Comparison of ENCODE assay signal across 12 cellular contexts in genomic region chr3:50625131-50625878, GRCh38. TPM values are rescaled to one million over a fixed set of nuclear protein-coding genes. Genes with fewer than 3 reads are reported as not detected.
DNase-seq lines count a peak whose midpoint lies in the region; ATAC-seq and TF ChIP-seq lines count a peak whose summit lies in the region.
"Had no signal": no experiment of that assay in that cellular context is flagged by ENCODE, and none has a peak within 500 bp of the region (broad histone marks: within the 10 kb centered on the region; RNA-seq: fewer than 3 reads in every experiment).

No MANE protein-coding gene starts in this region.

- TF ChIP-seq CTCF in A673 (conservative IDR thresholded peaks at IDR 0.05; ENCODE audit: low read depth, low read length) (no peak), DND-41 (IDR thresholded peaks at IDR 0.05; ENCODE audit: borderline replicate concordance, extremely low read depth, low read length, poor library complexity, severe bottlenecking) (no peak)

- H3K27ac ChIP-seq in A673 (ENCODE audit: low read depth, low read length, poor library complexity, severe bottlenecking): no peak overlapping the region
- H3K27ac ChIP-seq in DND-41 (ENCODE audit: low read length): peak overlapping the region; percentile 98
- H3K27ac ChIP-seq: C4-2B had no signal

- intact Hi-C loops in A673 (cut with micrococcal nuclease; ENCODE audit: unreplicated experiment) (no loop called here), left colon (cut with DNase I, micrococcal nuclease) (no loop called here)

- H3K4me1 ChIP-seq in A673 (ENCODE audit: insufficient read depth, low read length, poor library complexity, severe bottlenecking) (peaks cover 7% of the 10 kb centered on the region), DND-41 (ENCODE audit: insufficient read depth, low read length) (peaks cover 100% of the 10 kb centered on the region)

- peaks cover 99% of the 10 kb centered on the region for H3K79me2 ChIP-seq in DND-41 (ENCODE audit: insufficient read depth, low read length)

- peak overlapping the region; percentile 56 for H3K4me2 ChIP-seq in DND-41 (ENCODE audit: insufficient read depth, low read length)

- no TSS peak for BruUV-seq in A673 (replicated peaks; lab: Mats Ljungman, UMichigan)

- peaks cover 51% of the 10 kb centered on the region for H4K20me1 ChIP-seq in DND-41 (ENCODE audit: insufficient read depth, low read length)

- peaks cover 85% of the 10 kb centered on the region for H3K36me3 Mint-ChIP-seq in activated CD8-positive, alpha-beta T cell treated with anti-CD3 and anti-CD28 coated beads, Interleukin-2, amount 10 ng/mL, durations not matched to agents 7 days and 5 days (ENCODE audit: low read depth)

- ATAC-seq in DND-41 (ENCODE audit: insufficient read depth, low read depth) (no peak), left colon (peak; percentile 75), HG02678 (IDR thresholded peaks at IDR 0.05; ENCODE audit: unreplicated experiment) (no peak)
- ATAC-seq in activated CD8-positive, alpha-beta T cell treated with anti-CD3 and anti-CD28 coated beads, Interleukin-2, amount 10 ng/mL, durations not matched to agents 7 days and 5 days: no peak

- no peaks in the 10 kb centered on the region for H3K9me3 ChIP-seq in A673 (ENCODE audit: low read depth, low read length, poor library complexity, severe bottlenecking)
- no peaks in the 10 kb centered on the region for H3K9me3 ChIP-seq in DND-41 (ENCODE audit: insufficient read depth, low read length, severe bottlenecking)

- H3K36me3 ChIP-seq in A673 (ENCODE audit: insufficient read depth, low read length, poor library complexity, severe bottlenecking): no peaks in the 10 kb centered on the region
- H3K36me3 ChIP-seq in DND-41 (ENCODE audit: insufficient read depth, low read length): peaks cover 90% of the 10 kb centered on the region

- DNase-seq in A673 (ENCODE audit: low spot score): peak; percentile 37
- peak; percentile 56 for DNase-seq in DND-41
- DNase-seq in activated CD8-positive, alpha-beta T cell treated with anti-CD3 and anti-CD28 coated beads, Interleukin-2, amount 10 ng/mL, durations not matched to agents 7 days and 5 days: no peak
- DNase-seq in left colon: no peak
- DNase-seq in pons (ENCODE audit: low spot score): no peak
- DNase-seq in NCI-H526 treated with DMSO at 0.1 percent for 48 hours (lab: John Stamatoyannopoulos, UW): no peak
- DNase-seq in NCI-H2171 (lab: John Stamatoyannopoulos, UW): no peak
- DNase-seq: activated CD8-positive, alpha-beta memory T cell treated with anti-CD3 and anti-CD28 coated beads, Interleukin-2, amount 50 U/mL, for 4 hours; NCI-H187 had no signal

- H3K4me1 Mint-ChIP-seq in activated CD8-positive, alpha-beta T cell treated with anti-CD3 and anti-CD28 coated beads, Interleukin-2, amount 10 ng/mL, durations not matched to agents 7 days and 5 days (ENCODE audit: low read depth): peaks cover 96% of the 10 kb centered on the region

- peak overlapping the region; percentile 22 for H3K4me3 Mint-ChIP-seq in activated CD8-positive, alpha-beta T cell treated with anti-CD3 and anti-CD28 coated beads, Interleukin-2, amount 10 ng/mL, durations not matched to agents 7 days and 5 days
- H3K4me3 Mint-ChIP-seq: IgD-negative memory B cell had no signal

- no peaks in the 10 kb centered on the region for H3K27me3 ChIP-seq in A673 (replicated peaks; ENCODE audit: insufficient read depth, low read depth, low read length, poor library complexity)
- H3K27me3 ChIP-seq in DND-41 (ENCODE audit: insufficient read depth, low read length, poor library complexity): no peaks in the 10 kb centered on the region

- H3K9me3 Mint-ChIP-seq in activated CD8-positive, alpha-beta T cell treated with anti-CD3 and anti-CD28 coated beads, Interleukin-2, amount 10 ng/mL, durations not matched to agents 7 days and 5 days (ENCODE audit: insufficient read depth): no peaks in the 10 kb centered on the region
- H3K9me3 Mint-ChIP-seq: IgD-negative memory B cell had no signal

- H3K9ac ChIP-seq in DND-41 (ENCODE audit: low read depth, low read length): peak overlapping the region; percentile 56

- H2AFZ ChIP-seq in DND-41 (ENCODE audit: low read depth, low read length): no peak overlapping the region

- H3K27me3 Mint-ChIP-seq in activated CD8-positive, alpha-beta T cell treated with anti-CD3 and anti-CD28 coated beads, Interleukin-2, amount 10 ng/mL, durations not matched to agents 7 days and 5 days (ENCODE audit: low read depth): no peaks in the 10 kb centered on the region
- H3K27me3 Mint-ChIP-seq: IgD-negative memory B cell had no signal

- peak overlapping the region; percentile 88 for H3K27ac Mint-ChIP-seq in activated CD8-positive, alpha-beta T cell treated with anti-CD3 and anti-CD28 coated beads, Interleukin-2, amount 10 ng/mL, durations not matched to agents 7 days and 5 days
- H3K27ac Mint-ChIP-seq: IgD-negative memory B cell had no signal

- POLR2A ChIA-PET in A673 (lab: Charles Lee; ENCODE audit: low non-redundant PET): no interaction called here
- POLR2A ChIA-PET in activated CD8-positive, alpha-beta T cell treated with anti-CD3 and anti-CD28 coated beads, Interleukin-2, amount 10 ng/mL, durations not matched to agents 7 days and 5 days (lab: Charles Lee): interaction anchor here (0.9 to 3.3 kb wide), 3 partner anchors 8 to 53 kb away, joined by 3 to 10 read pairs (median 10); partner anchors contain the start of gene MAPKAPK3

- CTCF ChIA-PET in A673 (lab: Charles Lee): no interaction called here
- CTCF ChIA-PET in activated CD8-positive, alpha-beta T cell treated with anti-CD3 and anti-CD28 coated beads, Interleukin-2, amount 10 ng/mL, durations not matched to agents 7 days and 5 days (lab: Charles Lee): interaction anchor here (0.6 to 29.5 kb wide), 9 partner anchors 7 to 762 kb away, joined by 3 to 1321 read pairs (median 5); partner anchors contain the start of genes C3orf18, HEMK1 and MAPKAPK3

- no peak overlapping the region for H3K4me3 ChIP-seq in A673 (ENCODE audit: low read depth, low read length, poor library complexity, severe bottlenecking)
- peak overlapping the region in 1 of 2 experiments; percentile 45; a peak in 2 of 4 replicates for H3K4me3 ChIP-seq in DND-41 (ENCODE audit: low read depth in 1 of 2, low read length in 2 of 2)

RNA-seq across cellular contexts. Expression of gene MAPKAPK3, which starts 8.4 kb away (rescaled TPM):
- total RNA-seq in A673 (2021) (15.8 and 17.3 TPM in 2 replicates), left colon (10 to 100 TPM; 31.7 to 33.6 TPM)
- 100 to 1,000 TPM; 224 to 225 TPM for total RNA-seq in activated CD8-positive, alpha-beta T cell treated with anti-CD3 and anti-CD28 coated beads, Interleukin-2, amount 10 ng/mL, durations not matched to agents 7 days and 5 days

RNA-seq across cellular contexts. Expression of gene CISH, which starts 13.7 kb away (rescaled TPM):
- total RNA-seq in A673 (2021) (0.86 and 1.6 TPM in 2 replicates), left colon (10 to 100 TPM; 14.4 to 19.9 TPM)
- 100 to 1,000 TPM; 380 to 394 TPM for total RNA-seq in activated CD8-positive, alpha-beta T cell treated with anti-CD3 and anti-CD28 coated beads, Interleukin-2, amount 10 ng/mL, durations not matched to agents 7 days and 5 days

RNA-seq across cellular contexts. Expression of gene DOCK3, which starts 49.4 kb away (rescaled TPM):
- total RNA-seq in A673 (2021) (0.47 and 0.59 TPM in 2 replicates), left colon (under 1 TPM; 0.09 to 0.34 TPM)
- 1 to 10 TPM; 3.2 to 3.4 TPM for total RNA-seq in activated CD8-positive, alpha-beta T cell treated with anti-CD3 and anti-CD28 coated beads, Interleukin-2, amount 10 ng/mL, durations not matched to agents 7 days and 5 days

RNA-seq across cellular contexts. Expression of gene HEMK1, which starts 56.0 kb away (rescaled TPM):
- total RNA-seq in A673 (2021) (5.7 and 7.9 TPM in 2 replicates), left colon (10 to 100 TPM; 21.9 to 24.8 TPM)
- 10 to 100 TPM; 83.3 to 86.0 TPM for total RNA-seq in activated CD8-positive, alpha-beta T cell treated with anti-CD3 and anti-CD28 coated beads, Interleukin-2, amount 10 ng/mL, durations not matched to agents 7 days and 5 days

RNA-seq across cellular contexts. Expression of gene C3orf18, which starts 57.8 kb away (rescaled TPM):
- total RNA-seq in A673 (2021): 1.5 and 4.9 TPM in 2 replicates
- 10 to 100 TPM; 58.5 to 61.6 TPM for total RNA-seq in activated CD8-positive, alpha-beta T cell treated with anti-CD3 and anti-CD28 coated beads, Interleukin-2, amount 10 ng/mL, durations not matched to agents 7 days and 5 days
- 1 to 10 TPM; 2.1 to 2.8 TPM for total RNA-seq in left colon

Comparison
In these comparisons a context has a peak if more than half of its experiments do, and no peak if none do; other contexts are left out.
1. DNase-seq: peak in A673 (single experiment) and DND-41 (single experiment); none in activated CD8-positive, alpha-beta T cell treated with anti-CD3 and anti-CD28 coated beads, Interleukin-2, amount 10 ng/mL, durations not matched to agents 7 days and 5 days (single experiment), left colon (0 of 2), pons (single experiment), NCI-H526 treated with DMSO at 0.1 percent for 48 hours (single experiment) and NCI-H2171 (single experiment).
2. RNA of gene MAPKAPK3, which starts 8.4 kb away (total RNA-seq): 224 to 225 TPM in activated CD8-positive, alpha-beta T cell treated with anti-CD3 and anti-CD28 coated beads, Interleukin-2, amount 10 ng/mL, durations not matched to agents 7 days and 5 days; 31.7 to 33.6 TPM in left colon and 15.8 to 17.3 TPM in A673; every median in the first group is over 4 times any median in the second.
3. RNA of gene CISH, which starts 13.7 kb away (total RNA-seq): 380 to 394 TPM in activated CD8-positive, alpha-beta T cell treated with anti-CD3 and anti-CD28 coated beads, Interleukin-2, amount 10 ng/mL, durations not matched to agents 7 days and 5 days; 14.4 to 19.9 TPM in left colon and 0.86 to 1.6 TPM in A673; every median in the first group is over 10 times any median in the second.